ENCODE assay signal across 1 cellular context in genomic region chr2:43764086-43764710, GRCh38.
A peak's percentile ranks its signal among the peaks of the same experiment; 100 is the strongest.
TF ChIP-seq lines count a peak whose summit lies in the region.

No MANE protein-coding gene starts in this region.

TF ChIP-seq in SK-N-SH treated with all-trans-retinoic acid at 6 μM for 48 hours, 23 proteins besides CTCF, POLR2A, EP300 and RAD21 (continued from another document):
- TF ChIP-seq TSHZ2 (CRISPR knock-in tag; IDR thresholded peaks at IDR 0.05) (no peak), RARB (CRISPR knock-in tag; IDR thresholded peaks at IDR 0.05) (no peak), ZNF565 (CRISPR knock-in tag; conservative IDR thresholded peaks at IDR 0.05; ENCODE audit: low read depth) (no peak), TCF4 (CRISPR knock-in tag; IDR thresholded peaks at IDR 0.05; ENCODE audit: borderline replicate concordance) (peak; percentile 70), ZNF70 (CRISPR knock-in tag; IDR thresholded peaks at IDR 0.05) (no peak), CREB5 (CRISPR knock-in tag; IDR thresholded peaks at IDR 0.05; ENCODE audit: low read depth) (peak; percentile 74; the same call in 1 of the 2 replicates), PPARA (CRISPR knock-in tag; IDR thresholded peaks at IDR 0.05; ENCODE audit: borderline replicate concordance) (no peak), ZFP30 (CRISPR knock-in tag; IDR thresholded peaks at IDR 0.05) (0 out of 2 replicates have a peak, but pooled peaks have one; percentile 27), POU6F1 (CRISPR knock-in tag; IDR thresholded peaks at IDR 0.05; ENCODE audit: borderline replicate concordance, low read depth) (no peak), GLIS3 (CRISPR knock-in tag; IDR thresholded peaks at IDR 0.05) (no peak), TOX (CRISPR knock-in tag; IDR thresholded peaks at IDR 0.05; ENCODE audit: borderline replicate concordance) (no peak), ISL1 (CRISPR knock-in tag; IDR thresholded peaks at IDR 0.05) (peak; percentile 30), ESRRG (CRISPR knock-in tag; IDR thresholded peaks at IDR 0.05) (no peak), ZNF8 (CRISPR knock-in tag; IDR thresholded peaks at IDR 0.05) (no peak), BACH2 (CRISPR knock-in tag; IDR thresholded peaks at IDR 0.05; ENCODE audit: borderline replicate concordance) (no peak), SNAI2 (CRISPR knock-in tag; IDR thresholded peaks at IDR 0.05) (no peak; the same call in 1 of the 2 replicates), CSRNP3 (CRISPR knock-in tag; IDR thresholded peaks at IDR 0.05) (no peak), OSR1 (CRISPR knock-in tag; IDR thresholded peaks at IDR 0.05) (no peak), CSDC2 (CRISPR knock-in tag; IDR thresholded peaks at IDR 0.05) (no peak), ARNTL (CRISPR knock-in tag; IDR thresholded peaks at IDR 0.05; ENCODE audit: borderline replicate concordance, low read depth) (no peak), ZFP3 (CRISPR knock-in tag; IDR thresholded peaks at IDR 0.05) (no peak), PATZ1 (CRISPR knock-in tag; IDR thresholded peaks at IDR 0.05; ENCODE audit: borderline replicate concordance) (no peak)
